Comparison of ENCODE assay signal across 1 cellular context in the genomic region with DNA sequence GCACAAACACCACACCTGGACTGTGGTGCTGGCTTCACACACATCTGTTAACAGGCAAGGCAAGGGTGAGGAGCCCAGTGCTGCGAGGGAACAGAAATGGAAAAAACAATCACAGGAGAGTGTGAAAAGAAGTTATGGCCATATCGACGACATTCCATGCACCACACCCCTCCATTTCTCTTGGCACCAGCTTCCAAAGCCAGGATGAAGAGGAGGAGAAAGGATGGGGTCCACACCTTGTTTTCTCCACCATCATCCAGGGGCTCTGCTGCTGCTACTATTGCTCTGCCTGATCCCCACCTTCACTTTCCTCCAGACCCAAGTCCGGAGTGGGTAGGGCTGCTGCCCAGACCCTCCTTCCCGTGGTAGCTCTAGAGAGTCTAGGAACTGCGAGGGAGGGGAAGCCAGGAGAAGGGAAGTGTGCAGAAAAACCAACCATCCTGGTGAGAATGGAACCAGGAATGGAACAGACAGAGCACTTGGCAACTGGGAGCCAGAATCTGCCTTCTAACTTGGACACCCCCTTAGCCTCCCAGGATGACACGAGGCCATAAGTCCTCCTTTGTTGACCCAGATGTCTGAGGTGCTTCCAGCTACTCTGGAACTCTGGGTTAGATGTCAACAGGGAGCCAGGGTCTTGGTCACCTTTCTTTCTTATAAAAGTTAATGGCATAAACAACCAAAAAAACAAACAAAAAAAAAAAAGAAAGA.
TF ChIP-seq lines count a peak whose summit lies in the region.

No MANE protein-coding gene starts in this region.

TF ChIP-seq in K562, 482 proteins besides CTCF, POLR2A, EP300 and RAD21:
- TF ChIP-seq MYNN (IDR thresholded peaks at IDR 0.05) (no peak), MYNN (CRISPR knock-in tag; IDR thresholded peaks at IDR 0.05) (no peak), KDM4B (IDR thresholded peaks at IDR 0.05; ENCODE audit: borderline replicate concordance in 2 of 2, low read depth in 1 of 2) (0 out of 4 replicates have a peak, but pooled peaks of 1 of the 2 experiments have one; percentile 20), HIVEP1 (CRISPR knock-in tag; IDR thresholded peaks at IDR 0.05) (no peak), FIP1L1 (IDR thresholded peaks at IDR 0.05; ENCODE audit: low read depth, low read length, poor library complexity, severe bottlenecking) (no peak), POLR3G (IDR thresholded peaks at IDR 0.05; ENCODE audit: extremely low read depth, insufficient read length, insufficient replicate concordance) (no peak), KAT2B (IDR thresholded peaks at IDR 0.05; ENCODE audit: low read depth, low read length) (no peak), TEAD1 (CRISPR knock-in tag; IDR thresholded peaks at IDR 0.05) (peak in 1 of 2 experiments; percentile 16; a peak in 1 of 4 replicates), FOXA3 (CRISPR knock-in tag; conservative IDR thresholded peaks at IDR 0.05 in 1 of 2, IDR thresholded peaks at IDR 0.05 in 1 of 2) (0 out of 4 replicates have a peak, but pooled peaks of 1 of the 2 experiments have one; percentile 16), POLR2AphosphoS2 (IDR thresholded peaks at IDR 0.05; ENCODE audit: low read length) (no peak), ARNT (IDR thresholded peaks at IDR 0.05) (0 out of 4 replicates have a peak, but pooled peaks of 1 of the 2 experiments have one; percentile 2), GTF2E2 (tag; IDR thresholded peaks at IDR 0.05) (no peak), TBP (optimal IDR thresholded peaks at IDR 0.05; ENCODE audit: low read depth, low read length) (no peak), RBM39 (optimal IDR thresholded peaks at IDR 0.05; ENCODE audit: low read depth, low read length) (peak; percentile 64)
- TF ChIP-seq, protein P1, sequence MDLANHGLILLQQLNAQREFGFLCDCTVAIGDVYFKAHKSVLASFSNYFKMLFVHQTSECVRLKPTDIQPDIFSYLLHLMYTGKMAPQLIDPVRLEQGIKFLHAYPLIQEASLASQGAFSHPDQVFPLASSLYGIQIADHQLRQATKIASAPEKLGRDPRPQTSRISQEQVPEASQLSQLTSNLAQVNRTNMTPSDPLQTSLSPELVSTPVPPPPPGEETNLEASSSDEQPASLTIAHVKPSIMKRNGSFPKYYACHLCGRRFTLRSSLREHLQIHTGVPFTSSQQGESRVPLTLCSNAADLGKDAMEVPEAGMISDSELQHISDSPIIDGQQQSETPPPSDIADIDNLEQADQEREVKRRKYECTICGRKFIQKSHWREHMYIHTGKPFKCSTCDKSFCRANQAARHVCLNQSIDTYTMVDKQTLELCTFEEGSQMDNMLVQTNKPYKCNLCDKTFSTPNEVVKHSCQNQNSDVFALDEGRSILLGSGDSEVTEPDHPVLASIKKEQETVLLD (IDR thresholded peaks at IDR 0.05): no peak
- TF ChIP-seq, protein P2, sequence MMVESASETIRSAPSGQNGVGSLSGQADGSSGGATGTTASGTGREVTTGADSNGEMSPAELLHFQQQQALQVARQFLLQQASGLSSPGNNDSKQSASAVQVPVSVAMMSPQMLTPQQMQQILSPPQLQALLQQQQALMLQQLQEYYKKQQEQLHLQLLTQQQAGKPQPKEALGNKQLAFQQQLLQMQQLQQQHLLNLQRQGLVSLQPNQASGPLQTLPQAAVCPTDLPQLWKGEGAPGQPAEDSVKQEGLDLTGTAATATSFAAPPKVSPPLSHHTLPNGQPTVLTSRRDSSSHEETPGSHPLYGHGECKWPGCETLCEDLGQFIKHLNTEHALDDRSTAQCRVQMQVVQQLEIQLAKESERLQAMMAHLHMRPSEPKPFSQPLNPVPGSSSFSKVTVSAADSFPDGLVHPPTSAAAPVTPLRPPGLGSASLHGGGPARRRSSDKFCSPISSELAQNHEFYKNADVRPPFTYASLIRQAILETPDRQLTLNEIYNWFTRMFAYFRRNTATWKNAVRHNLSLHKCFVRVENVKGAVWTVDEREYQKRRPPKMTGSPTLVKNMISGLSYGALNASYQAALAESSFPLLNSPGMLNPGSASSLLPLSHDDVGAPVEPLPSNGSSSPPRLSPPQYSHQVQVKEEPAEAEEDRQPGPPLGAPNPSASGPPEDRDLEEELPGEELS (CRISPR knock-in tag; IDR thresholded peaks at IDR 0.05; ENCODE audit: borderline replicate concordance): 0 out of 2 replicates have a peak, but pooled peaks have one; percentile 27
- TF ChIP-seq, protein P3, sequence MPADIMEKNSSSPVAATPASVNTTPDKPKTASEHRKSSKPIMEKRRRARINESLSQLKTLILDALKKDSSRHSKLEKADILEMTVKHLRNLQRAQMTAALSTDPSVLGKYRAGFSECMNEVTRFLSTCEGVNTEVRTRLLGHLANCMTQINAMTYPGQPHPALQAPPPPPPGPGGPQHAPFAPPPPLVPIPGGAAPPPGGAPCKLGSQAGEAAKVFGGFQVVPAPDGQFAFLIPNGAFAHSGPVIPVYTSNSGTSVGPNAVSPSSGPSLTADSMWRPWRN (IDR thresholded peaks at IDR 0.05; ENCODE audit: low read depth): no peak
- TF ChIP-seq, protein P4, sequence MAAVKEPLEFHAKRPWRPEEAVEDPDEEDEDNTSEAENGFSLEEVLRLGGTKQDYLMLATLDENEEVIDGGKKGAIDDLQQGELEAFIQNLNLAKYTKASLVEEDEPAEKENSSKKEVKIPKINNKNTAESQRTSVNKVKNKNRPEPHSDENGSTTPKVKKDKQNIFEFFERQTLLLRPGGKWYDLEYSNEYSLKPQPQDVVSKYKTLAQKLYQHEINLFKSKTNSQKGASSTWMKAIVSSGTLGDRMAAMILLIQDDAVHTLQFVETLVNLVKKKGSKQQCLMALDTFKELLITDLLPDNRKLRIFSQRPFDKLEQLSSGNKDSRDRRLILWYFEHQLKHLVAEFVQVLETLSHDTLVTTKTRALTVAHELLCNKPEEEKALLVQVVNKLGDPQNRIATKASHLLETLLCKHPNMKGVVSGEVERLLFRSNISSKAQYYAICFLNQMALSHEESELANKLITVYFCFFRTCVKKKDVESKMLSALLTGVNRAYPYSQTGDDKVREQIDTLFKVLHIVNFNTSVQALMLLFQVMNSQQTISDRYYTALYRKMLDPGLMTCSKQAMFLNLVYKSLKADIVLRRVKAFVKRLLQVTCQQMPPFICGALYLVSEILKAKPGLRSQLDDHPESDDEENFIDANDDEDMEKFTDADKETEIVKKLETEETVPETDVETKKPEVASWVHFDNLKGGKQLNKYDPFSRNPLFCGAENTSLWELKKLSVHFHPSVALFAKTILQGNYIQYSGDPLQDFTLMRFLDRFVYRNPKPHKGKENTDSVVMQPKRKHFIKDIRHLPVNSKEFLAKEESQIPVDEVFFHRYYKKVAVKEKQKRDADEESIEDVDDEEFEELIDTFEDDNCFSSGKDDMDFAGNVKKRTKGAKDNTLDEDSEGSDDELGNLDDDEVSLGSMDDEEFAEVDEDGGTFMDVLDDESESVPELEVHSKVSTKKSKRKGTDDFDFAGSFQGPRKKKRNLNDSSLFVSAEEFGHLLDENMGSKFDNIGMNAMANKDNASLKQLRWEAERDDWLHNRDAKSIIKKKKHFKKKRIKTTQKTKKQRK (IDR thresholded peaks at IDR 0.05; ENCODE audit: borderline replicate concordance, low read depth, low read length): no peak
- TF ChIP-seq, protein P5, sequence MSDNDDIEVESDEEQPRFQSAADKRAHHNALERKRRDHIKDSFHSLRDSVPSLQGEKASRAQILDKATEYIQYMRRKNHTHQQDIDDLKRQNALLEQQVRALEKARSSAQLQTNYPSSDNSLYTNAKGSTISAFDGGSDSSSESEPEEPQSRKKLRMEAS (CRISPR knock-in tag; IDR thresholded peaks at IDR 0.05): 0 out of 2 replicates have a peak, but pooled peaks have one; percentile 14
- TF ChIP-seq, protein P6, sequence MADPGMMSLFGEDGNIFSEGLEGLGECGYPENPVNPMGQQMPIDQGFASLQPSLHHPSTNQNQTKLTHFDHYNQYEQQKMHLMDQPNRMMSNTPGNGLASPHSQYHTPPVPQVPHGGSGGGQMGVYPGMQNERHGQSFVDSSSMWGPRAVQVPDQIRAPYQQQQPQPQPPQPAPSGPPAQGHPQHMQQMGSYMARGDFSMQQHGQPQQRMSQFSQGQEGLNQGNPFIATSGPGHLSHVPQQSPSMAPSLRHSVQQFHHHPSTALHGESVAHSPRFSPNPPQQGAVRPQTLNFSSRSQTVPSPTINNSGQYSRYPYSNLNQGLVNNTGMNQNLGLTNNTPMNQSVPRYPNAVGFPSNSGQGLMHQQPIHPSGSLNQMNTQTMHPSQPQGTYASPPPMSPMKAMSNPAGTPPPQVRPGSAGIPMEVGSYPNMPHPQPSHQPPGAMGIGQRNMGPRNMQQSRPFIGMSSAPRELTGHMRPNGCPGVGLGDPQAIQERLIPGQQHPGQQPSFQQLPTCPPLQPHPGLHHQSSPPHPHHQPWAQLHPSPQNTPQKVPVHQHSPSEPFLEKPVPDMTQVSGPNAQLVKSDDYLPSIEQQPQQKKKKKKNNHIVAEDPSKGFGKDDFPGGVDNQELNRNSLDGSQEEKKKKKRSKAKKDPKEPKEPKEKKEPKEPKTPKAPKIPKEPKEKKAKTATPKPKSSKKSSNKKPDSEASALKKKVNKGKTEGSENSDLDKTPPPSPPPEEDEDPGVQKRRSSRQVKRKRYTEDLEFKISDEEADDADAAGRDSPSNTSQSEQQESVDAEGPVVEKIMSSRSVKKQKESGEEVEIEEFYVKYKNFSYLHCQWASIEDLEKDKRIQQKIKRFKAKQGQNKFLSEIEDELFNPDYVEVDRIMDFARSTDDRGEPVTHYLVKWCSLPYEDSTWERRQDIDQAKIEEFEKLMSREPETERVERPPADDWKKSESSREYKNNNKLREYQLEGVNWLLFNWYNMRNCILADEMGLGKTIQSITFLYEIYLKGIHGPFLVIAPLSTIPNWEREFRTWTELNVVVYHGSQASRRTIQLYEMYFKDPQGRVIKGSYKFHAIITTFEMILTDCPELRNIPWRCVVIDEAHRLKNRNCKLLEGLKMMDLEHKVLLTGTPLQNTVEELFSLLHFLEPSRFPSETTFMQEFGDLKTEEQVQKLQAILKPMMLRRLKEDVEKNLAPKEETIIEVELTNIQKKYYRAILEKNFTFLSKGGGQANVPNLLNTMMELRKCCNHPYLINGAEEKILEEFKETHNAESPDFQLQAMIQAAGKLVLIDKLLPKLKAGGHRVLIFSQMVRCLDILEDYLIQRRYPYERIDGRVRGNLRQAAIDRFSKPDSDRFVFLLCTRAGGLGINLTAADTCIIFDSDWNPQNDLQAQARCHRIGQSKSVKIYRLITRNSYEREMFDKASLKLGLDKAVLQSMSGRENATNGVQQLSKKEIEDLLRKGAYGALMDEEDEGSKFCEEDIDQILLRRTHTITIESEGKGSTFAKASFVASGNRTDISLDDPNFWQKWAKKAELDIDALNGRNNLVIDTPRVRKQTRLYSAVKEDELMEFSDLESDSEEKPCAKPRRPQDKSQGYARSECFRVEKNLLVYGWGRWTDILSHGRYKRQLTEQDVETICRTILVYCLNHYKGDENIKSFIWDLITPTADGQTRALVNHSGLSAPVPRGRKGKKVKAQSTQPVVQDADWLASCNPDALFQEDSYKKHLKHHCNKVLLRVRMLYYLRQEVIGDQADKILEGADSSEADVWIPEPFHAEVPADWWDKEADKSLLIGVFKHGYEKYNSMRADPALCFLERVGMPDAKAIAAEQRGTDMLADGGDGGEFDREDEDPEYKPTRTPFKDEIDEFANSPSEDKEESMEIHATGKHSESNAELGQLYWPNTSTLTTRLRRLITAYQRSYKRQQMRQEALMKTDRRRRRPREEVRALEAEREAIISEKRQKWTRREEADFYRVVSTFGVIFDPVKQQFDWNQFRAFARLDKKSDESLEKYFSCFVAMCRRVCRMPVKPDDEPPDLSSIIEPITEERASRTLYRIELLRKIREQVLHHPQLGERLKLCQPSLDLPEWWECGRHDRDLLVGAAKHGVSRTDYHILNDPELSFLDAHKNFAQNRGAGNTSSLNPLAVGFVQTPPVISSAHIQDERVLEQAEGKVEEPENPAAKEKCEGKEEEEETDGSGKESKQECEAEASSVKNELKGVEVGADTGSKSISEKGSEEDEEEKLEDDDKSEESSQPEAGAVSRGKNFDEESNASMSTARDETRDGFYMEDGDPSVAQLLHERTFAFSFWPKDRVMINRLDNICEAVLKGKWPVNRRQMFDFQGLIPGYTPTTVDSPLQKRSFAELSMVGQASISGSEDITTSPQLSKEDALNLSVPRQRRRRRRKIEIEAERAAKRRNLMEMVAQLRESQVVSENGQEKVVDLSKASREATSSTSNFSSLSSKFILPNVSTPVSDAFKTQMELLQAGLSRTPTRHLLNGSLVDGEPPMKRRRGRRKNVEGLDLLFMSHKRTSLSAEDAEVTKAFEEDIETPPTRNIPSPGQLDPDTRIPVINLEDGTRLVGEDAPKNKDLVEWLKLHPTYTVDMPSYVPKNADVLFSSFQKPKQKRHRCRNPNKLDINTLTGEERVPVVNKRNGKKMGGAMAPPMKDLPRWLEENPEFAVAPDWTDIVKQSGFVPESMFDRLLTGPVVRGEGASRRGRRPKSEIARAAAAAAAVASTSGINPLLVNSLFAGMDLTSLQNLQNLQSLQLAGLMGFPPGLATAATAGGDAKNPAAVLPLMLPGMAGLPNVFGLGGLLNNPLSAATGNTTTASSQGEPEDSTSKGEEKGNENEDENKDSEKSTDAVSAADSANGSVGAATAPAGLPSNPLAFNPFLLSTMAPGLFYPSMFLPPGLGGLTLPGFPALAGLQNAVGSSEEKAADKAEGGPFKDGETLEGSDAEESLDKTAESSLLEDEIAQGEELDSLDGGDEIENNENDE (IDR thresholded peaks at IDR 0.05; ENCODE audit: low read depth, low read length): no peak
- TF ChIP-seq, protein P7, sequence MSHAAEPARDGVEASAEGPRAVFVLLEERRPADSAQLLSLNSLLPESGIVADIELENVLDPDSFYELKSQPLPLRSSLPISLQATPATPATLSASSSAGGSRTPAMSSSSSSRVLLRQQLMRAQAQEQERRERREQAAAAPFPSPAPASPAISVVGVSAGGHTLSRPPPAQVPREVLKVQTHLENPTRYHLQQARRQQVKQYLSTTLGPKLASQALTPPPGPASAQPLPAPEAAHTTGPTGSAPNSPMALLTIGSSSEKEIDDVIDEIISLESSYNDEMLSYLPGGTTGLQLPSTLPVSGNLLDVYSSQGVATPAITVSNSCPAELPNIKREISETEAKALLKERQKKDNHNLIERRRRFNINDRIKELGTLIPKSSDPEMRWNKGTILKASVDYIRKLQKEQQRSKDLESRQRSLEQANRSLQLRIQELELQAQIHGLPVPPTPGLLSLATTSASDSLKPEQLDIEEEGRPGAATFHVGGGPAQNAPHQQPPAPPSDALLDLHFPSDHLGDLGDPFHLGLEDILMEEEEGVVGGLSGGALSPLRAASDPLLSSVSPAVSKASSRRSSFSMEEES (CRISPR knock-in tag; IDR thresholded peaks at IDR 0.05): no peak
